Comparison of ENCODE assay signal across 25 cellular contexts in genomic region chr12:101927999-101928398, GRCh38. TPM values are rescaled to one million over a fixed set of nuclear protein-coding genes. Genes with fewer than 3 reads are reported as not detected.
A peak's percentile ranks its signal among the peaks of the same experiment; 100 is the strongest.
DNase-seq lines count a peak whose midpoint lies in the region; ATAC-seq, FAIRE-seq and TF ChIP-seq lines count a peak whose summit lies in the region.
"Had no signal": no experiment of that assay in that cellular context is flagged by ENCODE, and none has a peak within 500 bp of the region (broad histone marks: within the 10 kb centered on the region; RNA-seq: fewer than 3 reads in every experiment).

No MANE protein-coding gene starts in this region.

- no peak for TF ChIP-seq POLR2A in GM12878 (IDR thresholded peaks at IDR 0.05; ENCODE audit: low read depth, low read length)
- TF ChIP-seq POLR2A in uterus (IDR thresholded peaks at IDR 0.05) = no peak

- TF ChIP-seq EP300 in GM12878 (IDR thresholded peaks at IDR 0.05; ENCODE audit: borderline replicate concordance in 1 of 2, control insufficient read depth in 1 of 2, low read depth in 2 of 2, low read length in 2 of 2) = no peak

- H3K4me3 ChIP-seq in heart right ventricle = no peak overlapping the region
- no peak overlapping the region for H3K4me3 ChIP-seq in GM12878
- H3K4me3 ChIP-seq in uterus = no peak overlapping the region
- H3K4me3 ChIP-seq: dorsolateral prefrontal cortex, gastrocnemius medialis, K562, prostate gland, sigmoid colon, thyroid gland had no signal

- in situ Hi-C loops in GM12878 (cut with MboI) = loop anchor here (25.0 kb wide), 1 partner anchor 1609 kb away; no protein-coding TSS in a partner anchor

- H3K27me3 ChIP-seq in heart right ventricle (no peaks in the 10 kb centered on the region), GM12878 (replicated peaks in 1 of 2; ENCODE audit: control insufficient read depth in 2 of 2, insufficient read depth in 2 of 2, low read length in 1 of 2) (no peaks in the 10 kb centered on the region), uterus (no peaks in the 10 kb centered on the region)
- H3K27me3 ChIP-seq: BE2C, gastrocnemius medialis, sigmoid colon, thyroid gland had no signal

- H3K9me3 ChIP-seq in heart right ventricle (no peaks in the 10 kb centered on the region), GM12878 (replicated peaks; ENCODE audit: control insufficient read depth, insufficient read depth, low read length) (peaks cover 23% of the 10 kb centered on the region; the same call in 2 of the 3 replicates), uterus (no peaks in the 10 kb centered on the region)
- H3K9me3 ChIP-seq: gastrocnemius medialis, prostate gland, sigmoid colon, thyroid gland had no signal

- H4K20me1 ChIP-seq in GM12878 (ENCODE audit: control insufficient read depth, insufficient read depth) = no peaks in the 10 kb centered on the region

- peak overlapping the region in 7 of 10 donors; percentile 2 to 85 (median 68) for H3K27ac ChIP-seq in heart right ventricle
- peak overlapping the region; percentile 98 for H3K27ac ChIP-seq in GM12878 (ENCODE audit: control insufficient read depth, insufficient read depth)
- H3K27ac ChIP-seq in uterus = peak overlapping the region; percentile 6 to 12
- H3K27ac ChIP-seq in RWPE1 = no peak overlapping the region
- H3K27ac ChIP-seq: dorsolateral prefrontal cortex, gastrocnemius medialis, prostate gland, sigmoid colon had no signal

- H2AFZ ChIP-seq in GM12878 (ENCODE audit: control insufficient read depth, low read depth, low read length) = no peak overlapping the region

- intact Hi-C loops in heart right ventricle (cut with DNase I) = loop anchor here in 1 of 10 donors (10.0 kb wide), 1 partner anchor 837 kb away; no protein-coding TSS in a partner anchor
- intact Hi-C loops in Right ventricle myocardium inferior (cut with DNase I) = no loop called here
- intact Hi-C loops in GM12878 (cut with micrococcal nuclease; ENCODE audit: unreplicated experiment) = loop anchor here (5.0 kb wide), 1 partner anchor 799 kb away; no protein-coding TSS in a partner anchor
- intact Hi-C loops in uterus (cut with DNase I; ENCODE audit: low total_unique reads) = no loop called here

- H3K36me3 ChIP-seq in heart right ventricle (peaks cover 0 to 5% (median 0%) of the 10 kb centered on the region in 9 donors), GM12878 (ENCODE audit: control insufficient read depth in 2 of 2, insufficient read depth in 2 of 2, low read length in 1 of 2) (no peaks in the 10 kb centered on the region), uterus (no peaks in the 10 kb centered on the region)
- H3K36me3 ChIP-seq: BE2C, gastrocnemius medialis, prostate gland, thyroid gland had no signal

- SMC1A ChIA-PET in GM12878 (lab: Charles Lee; ENCODE audit: uncharacterized antibody, unreplicated experiment) = interaction anchor here (1.0 to 1.7 kb wide), 3 partner anchors 8 to 103 kb away, joined by 3 to 15 read pairs (median 3); no protein-coding TSS in a partner anchor

- no peak overlapping the region for H3K9ac ChIP-seq in GM12878 (ENCODE audit: control insufficient read depth, insufficient read depth, low read length)

- no peak for TF ChIP-seq RAD21 in GM12878 (IDR thresholded peaks at IDR 0.05; ENCODE audit: insufficient read depth, low read depth, low read length)

- H3K4me1 ChIP-seq in heart right ventricle (peaks cover 0 to 35% (median 0%) of the 10 kb centered on the region in 9 donors), GM12878 (ENCODE audit: control insufficient read depth, insufficient read depth, low read length) (peaks cover 31% of the 10 kb centered on the region), uterus (no peaks in the 10 kb centered on the region)
- H3K4me1 ChIP-seq: BE2C, gastrocnemius medialis, prostate gland, sigmoid colon, thyroid gland had no signal

- RAD21 ChIA-PET in GM12878 (lab: Charles Lee; ENCODE audit: unreplicated experiment) = interaction anchor here (1.0 kb wide), 1 partner anchor 39 kb away, joined by 3 read pairs; no protein-coding TSS in a partner anchor

- CTCF ChIA-PET in GM12878 (lab: Yijun Ruan, JAX) = interaction anchor here (1.1 to 1.8 kb wide), 3 partner anchors 9 to 550 kb away, joined by 3 to 8 read pairs (median 5); no protein-coding TSS in a partner anchor
- CTCF ChIA-PET in RWPE1 (lab: Yijun Ruan, JAX) = interaction anchor here (0.7 kb wide), 1 partner anchor 12 kb away, joined by 3 read pairs; no protein-coding TSS in a partner anchor

- WGBS in heart right ventricle, 2 donors = 88 to 92% methylated on average over 4 of the region's 4 CpGs
- 34% methylated on average over 4 of the region's 4 CpGs for WGBS in GM12878 (ENCODE audit: insufficient coverage, insufficient replicate concordance, low lambda C conversion rate, missing lambda C conversion rate)

- TF ChIP-seq CTCF in heart right ventricle (IDR thresholded peaks at IDR 0.05) = no peak
- TF ChIP-seq CTCF in GM12878 (IDR thresholded peaks at IDR 0.05 in 2 of 3, conservative IDR thresholded peaks at IDR 0.05 in 1 of 3; ENCODE audit: control insufficient read depth in 2 of 3, extremely low read depth in 1 of 3, insufficient read depth in 1 of 3, low read depth in 3 of 3, low read length in 3 of 3) = no peak
- TF ChIP-seq CTCF in uterus (IDR thresholded peaks at IDR 0.05) = no peak
- TF ChIP-seq CTCF in RWPE1 (conservative IDR thresholded peaks at IDR 0.05; ENCODE audit: low read depth) = no peak

- POLR2A ChIA-PET in GM12878 (lab: Charles Lee) = interaction anchor here (3.1 kb wide), 1 partner anchor 9 kb away, joined by 13 read pairs; no protein-coding TSS in a partner anchor
- POLR2A ChIA-PET in RWPE1 (lab: Yijun Ruan, JAX; ENCODE audit: low non-redundant PET) = no interaction called here

- no TSS peak for BruUV-seq in GM12878 (replicated peaks; lab: Mats Ljungman, UMichigan)

- DNase-seq in heart right ventricle (no peak), Right ventricle myocardium inferior (ENCODE audit: missing footprints) (no peak), NOMO-1 treated with dmso at 0.1 percent for 144 hours (lab: John Stamatoyannopoulos, UW; ENCODE audit: unreplicated experiment) (peak; percentile 76), GM12878 (ENCODE audit: low read depth, low spot score) (no peak), uterus (no peak), RWPE1 (ENCODE audit: low spot score) (no peak), NCI-H2196 (lab: John Stamatoyannopoulos, UW; ENCODE audit: unreplicated experiment) (no peak)
- DNase-seq: activated CD4-positive, alpha-beta T cell treated with anti-CD3 and anti-CD28 coated beads for 4 hours; activated gamma-delta T cell; activated naive CD8-positive, alpha-beta T cell treated with anti-CD3 and anti-CD28 coated beads, Interleukin-2, amount 50 U/mL, for 24 hours; BE2C; DMS153; dorsolateral prefrontal cortex; gastrocnemius medialis; HCEC 1CT; hippocampal formation; left cardiac atrium; mesenchymal stem cell; NCI-H146; sigmoid colon; thyroid gland had no signal

- no peak overlapping the region for H3K4me2 ChIP-seq in GM12878 (ENCODE audit: control insufficient read depth, insufficient read depth)

- ATAC-seq in heart right ventricle (no peak), Right ventricle myocardium inferior (no peak), GM12878 (no peak), GM18858 (IDR thresholded peaks at IDR 0.05; ENCODE audit: unreplicated experiment) (no peak)
- ATAC-seq: activated naive CD8-positive, alpha-beta T cell treated with anti-CD3 and anti-CD28 coated beads, Interleukin-2, amount 50 U/mL, for 24 hours; gastrocnemius medialis; K562; left cardiac atrium had no signal

- peaks cover 30% of the 10 kb centered on the region for H3K79me2 ChIP-seq in GM12878 (ENCODE audit: control insufficient read depth, insufficient read depth, low read length)

- no peak for FAIRE-seq in GM12878 (lab: Jason Lieb, UNC)
- FAIRE-seq: K562, RCC 7860 had no signal

TF ChIP-seq in GM12878, 131 proteins besides CTCF, POLR2A, EP300 and RAD21 (continues in another document):
- TF ChIP-seq PML (IDR thresholded peaks at IDR 0.05; ENCODE audit: low read length) = no peak
- TF ChIP-seq SRF (IDR thresholded peaks at IDR 0.05; ENCODE audit: low read depth in 2 of 2, low read length in 2 of 2) = 0 out of 4 replicates have a peak, but pooled peaks of 1 of the 2 experiments have one; percentile 42

RNA-seq across cellular contexts. Expression of gene DRAM1, which starts 50.6 kb away (rescaled TPM):
- total RNA-seq in heart right ventricle = 10 to 100 TPM in 2 of 10 donors, 1 to 10 TPM in 8; 2.4 to 19.6 (median 3.3) TPM
- 1 to 10 TPM; 4.2 to 4.3 TPM for polyA plus RNA-seq in heart right ventricle
- total RNA-seq in Right ventricle myocardium inferior = 6.2 TPM
- total RNA-seq in GM12878 (2013; cell fraction: nucleolus; rRNA removed) = 283 and 300 TPM in 2 replicates
- total RNA-seq in GM12878 (2014; rRNA removed) = 34.0 and 41.1 TPM in 2 replicates
- total RNA-seq in GM12878 (2014; rRNA removed; fragmentation: Illumina TruSeq; extraction: Trizol) = 35.2 and 39.4 TPM in 2 replicates
- total RNA-seq in GM12878 (2021) = 38.7 and 41.6 TPM in 2 replicates
- polyA plus RNA-seq in GM12878 (2011; ENCODE audit: low read depth) = 17.1 TPM
- 58.7 and 67.3 TPM in 2 replicates for polyA plus RNA-seq in GM12878 (2011; rRNA removed)
- 25.7 and 35.5 TPM in 2 replicates for polyA plus RNA-seq in GM12878 (2011; cell fraction: cytosol; rRNA removed)
- 22.0 and 23.4 TPM in 2 replicates for polyA plus RNA-seq in GM12878 (2011; cell fraction: nucleus; rRNA removed)
- 32.6 and 42.2 TPM in 2 replicates for polyA plus RNA-seq in GM12878 (2012)
- polyA plus RNA-seq in GM12878 (2014; fragmentation: Illumina TruSeq; extraction: Trizol) = 32.9 and 57.7 TPM in 2 replicates
- polyA plus RNA-seq in GM12878 (2014; fragmentation: Nextera tagmentation; extraction: Ambion mirVana) = 10 to 100 TPM; 22.4 to 34.8 TPM
- polyA plus RNA-seq in GM12878 (2014; rRNA removed) = 45.9 and 47.2 TPM in 2 replicates
- polyA plus RNA-seq in GM12878 (2016; fragmentation: Nextera tagmentation; extraction: Ambion mirVana) = 10 to 100 TPM; 89.1 to 91.5 TPM
- polyA minus RNA-seq in GM12878 (2011; rRNA and poly(A)+ RNA removed) = 76.8 and 90.8 TPM in 2 replicates
- 12.6 and 17.9 TPM in 2 replicates for polyA minus RNA-seq in GM12878 (2011; cell fraction: cytosol; rRNA and poly(A)+ RNA removed)
- 56.1 and 123 TPM in 2 replicates for polyA minus RNA-seq in GM12878 (2011; cell fraction: nucleus; rRNA and poly(A)+ RNA removed)
- 10 to 100 TPM in 2 of 4 donors, 1 to 10 TPM in 2; 2.0 to 25.4 (median 9.9) TPM for total RNA-seq in uterus
